In the genomic region with DNA sequence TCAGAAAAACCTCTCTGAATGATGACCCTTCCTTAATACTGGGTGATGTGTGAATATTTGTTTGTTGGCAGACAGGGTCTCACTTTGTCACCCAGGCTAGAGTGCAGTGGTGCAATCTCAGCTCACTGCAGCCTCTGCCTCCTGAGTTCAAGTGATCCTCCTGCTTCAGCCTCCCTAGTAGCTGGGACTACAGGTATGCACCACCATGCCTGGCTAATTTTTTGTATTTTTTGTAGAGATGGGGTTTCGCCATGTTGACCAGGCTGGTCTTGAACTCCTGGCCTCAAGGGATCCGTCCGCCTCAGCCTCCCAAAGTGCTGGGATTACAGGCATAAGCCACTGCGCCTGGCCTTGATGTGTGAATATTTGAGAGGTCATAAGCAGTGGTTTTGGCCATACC, we compare ENCODE assay signal across 1 cellular context.
TF ChIP-seq lines count a peak whose summit lies in the region.

No MANE protein-coding gene starts in this region.

TF ChIP-seq in SK-N-SH, 30 proteins besides CTCF, POLR2A, EP300 and RAD21:
- TF ChIP-seq POLR2AphosphoS5 (IDR thresholded peaks at IDR 0.05; ENCODE audit: low read depth, low read length), result 0 out of 2 replicates have a peak, but pooled peaks have one; percentile 12
